Comparison of ENCODE assay signal across 8 cellular contexts in genomic region chr22:50294319-50294656, GRCh38.
DNase-seq lines count a peak whose midpoint lies in the region; ATAC-seq and TF ChIP-seq lines count a peak whose summit lies in the region.
"Had no signal": no experiment of that assay in that cellular context is flagged by ENCODE, and none has a peak within 500 bp of the region (broad histone marks: within the 10 kb centered on the region; RNA-seq: fewer than 3 reads in every experiment).

No MANE protein-coding gene starts in this region.

- DNase-seq in tibial artery (no peak), NOMO-1 (lab: John Stamatoyannopoulos, UW; ENCODE audit: unreplicated experiment in 2 of 2) (no peak), pons (ENCODE audit: low spot score) (no peak), erythroblast (lab: John Stamatoyannopoulos, UW) (no peak)
- DNase-seq: NCI-H1417 treated with DMSO at 0.1 percent for 48 hours, T-helper 17 cell had no signal

- peak; percentile 5; the same call in 2 of the 3 replicates for ATAC-seq in SK-N-SH treated with all-trans-retinoic acid at 6 μM for 48 hours
- ATAC-seq: T-helper 17 cell had no signal

- H3K9me3 ChIP-seq in tibial artery: no peaks in the 10 kb centered on the region

- H3K4me3 ChIP-seq in tibial artery: peak overlapping the region; percentile 28 to 45

- TF ChIP-seq CTCF in tibial artery (IDR thresholded peaks at IDR 0.05): no peak

- peak overlapping the region; percentile 88 for H3K27ac ChIP-seq in layer of hippocampus (ENCODE audit: low read depth, low read length)
- peak overlapping the region; percentile 86 to 91 for H3K27ac ChIP-seq in tibial artery

- H3K27me3 ChIP-seq in layer of hippocampus (ENCODE audit: control insufficient read depth, insufficient read depth, low read length) (no peaks in the 10 kb centered on the region), tibial artery (no peaks in the 10 kb centered on the region)

- H3K36me3 ChIP-seq in tibial artery: peaks cover 10 to 20% (median 14%) of the 10 kb centered on the region in 3 donors

- H3K4me1 ChIP-seq in tibial artery: peaks cover 10 to 91% (median 71%) of the 10 kb centered on the region in 4 donors

- TF ChIP-seq POLR2A in erythroblast (IDR thresholded peaks at IDR 0.05; ENCODE audit: low read length): no peak

- intact Hi-C loops in tibial artery (cut with DNase I; ENCODE audit: low total_unique reads): no loop called here

TF ChIP-seq in SK-N-SH treated with all-trans-retinoic acid at 6 μM for 48 hours, 23 proteins besides CTCF, POLR2A, EP300 and RAD21:
- no peak for TF ChIP-seq ARNTL (CRISPR knock-in tag; IDR thresholded peaks at IDR 0.05; ENCODE audit: borderline replicate concordance, low read depth)
- TF ChIP-seq ZC3H10 (CRISPR knock-in tag; IDR thresholded peaks at IDR 0.05): no peak
- no peak for TF ChIP-seq RARB (CRISPR knock-in tag; IDR thresholded peaks at IDR 0.05)
- no peak for TF ChIP-seq TCF4 (CRISPR knock-in tag; IDR thresholded peaks at IDR 0.05; ENCODE audit: borderline replicate concordance)
- TF ChIP-seq ZFP3 (CRISPR knock-in tag; IDR thresholded peaks at IDR 0.05): no peak
- no peak for TF ChIP-seq ISL1 (CRISPR knock-in tag; IDR thresholded peaks at IDR 0.05)
- no peak for TF ChIP-seq ZNF70 (CRISPR knock-in tag; IDR thresholded peaks at IDR 0.05)
- TF ChIP-seq, protein P1, sequence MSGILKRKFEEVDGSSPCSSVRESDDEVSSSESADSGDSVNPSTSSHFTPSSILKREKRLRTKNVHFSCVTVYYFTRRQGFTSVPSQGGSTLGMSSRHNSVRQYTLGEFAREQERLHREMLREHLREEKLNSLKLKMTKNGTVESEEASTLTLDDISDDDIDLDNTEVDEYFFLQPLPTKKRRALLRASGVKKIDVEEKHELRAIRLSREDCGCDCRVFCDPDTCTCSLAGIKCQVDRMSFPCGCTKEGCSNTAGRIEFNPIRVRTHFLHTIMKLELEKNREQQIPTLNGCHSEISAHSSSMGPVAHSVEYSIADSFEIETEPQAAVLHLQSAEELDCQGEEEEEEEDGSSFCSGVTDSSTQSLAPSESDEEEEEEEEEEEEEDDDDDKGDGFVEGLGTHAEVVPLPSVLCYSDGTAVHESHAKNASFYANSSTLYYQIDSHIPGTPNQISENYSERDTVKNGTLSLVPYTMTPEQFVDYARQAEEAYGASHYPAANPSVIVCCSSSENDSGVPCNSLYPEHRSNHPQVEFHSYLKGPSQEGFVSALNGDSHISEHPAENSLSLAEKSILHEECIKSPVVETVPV (CRISPR knock-in tag; IDR thresholded peaks at IDR 0.05): no peak
- TF ChIP-seq PPARA (CRISPR knock-in tag; IDR thresholded peaks at IDR 0.05; ENCODE audit: borderline replicate concordance): no peak
- TF ChIP-seq SNAI2 (CRISPR knock-in tag; IDR thresholded peaks at IDR 0.05): no peak
- TF ChIP-seq TOX (CRISPR knock-in tag; IDR thresholded peaks at IDR 0.05; ENCODE audit: borderline replicate concordance): no peak
- TF ChIP-seq ZFP30 (CRISPR knock-in tag; IDR thresholded peaks at IDR 0.05): no peak
- TF ChIP-seq BACH2 (CRISPR knock-in tag; IDR thresholded peaks at IDR 0.05; ENCODE audit: borderline replicate concordance): no peak
- no peak for TF ChIP-seq GLIS3 (CRISPR knock-in tag; IDR thresholded peaks at IDR 0.05)
- no peak for TF ChIP-seq TSHZ2 (CRISPR knock-in tag; IDR thresholded peaks at IDR 0.05)
- TF ChIP-seq ZNF565 (CRISPR knock-in tag; conservative IDR thresholded peaks at IDR 0.05; ENCODE audit: low read depth): no peak
- no peak for TF ChIP-seq ESRRG (CRISPR knock-in tag; IDR thresholded peaks at IDR 0.05)
